ENCODE assay signal across 8 cellular contexts in genomic region chr7:24756989-24757798, GRCh38. TPM values are rescaled to one million over a fixed set of nuclear protein-coding genes. Genes with fewer than 3 reads are reported as not detected.
DNase-seq lines count a peak whose midpoint lies in the region; ATAC-seq and TF ChIP-seq lines count a peak whose summit lies in the region.

GSDME (minus strand) TSS chr7:24757464; CDS start chr7:24749774, 7,690 bp downstream.

- H3K27ac Mint-ChIP-seq in MCF 10A (ENCODE audit: low read depth, unreplicated experiment), result peak within 1 kb of the TSS; percentile 92

- TF ChIP-seq POLR2A in GM19193 (IDR thresholded peaks at IDR 0.05; ENCODE audit: extremely low read depth, insufficient read depth, insufficient read length), result peak; percentile 68

- H3K27me3 Mint-ChIP-seq in MCF 10A (ENCODE audit: insufficient read depth, unreplicated experiment), result no peaks in the 10 kb centered on the region

- intact Hi-C loops in MCF 10A (cut with micrococcal nuclease), result no loop called here

- H3K4me1 Mint-ChIP-seq in MCF 10A (ENCODE audit: insufficient read depth, unreplicated experiment), result peaks cover 23% of the 10 kb centered on the region

- peak; percentile 51 for ATAC-seq in HG03175 (IDR thresholded peaks at IDR 0.05; ENCODE audit: unreplicated experiment)
- peak; percentile 92 for ATAC-seq in SK-N-SH treated with all-trans-retinoic acid at 6 μM for 48 hours

- DNase-seq in CD1c-positive myeloid dendritic cell (ENCODE audit: extremely low spot score), result peak; percentile 24
- DNase-seq in MCF 10A (ENCODE audit: unreplicated experiment), result peak; percentile 71
- no peak for DNase-seq in retinal pigment epithelial cell (ENCODE audit: low read depth)
- no peak for DNase-seq in RKO (ENCODE audit: low spot score)

- no peaks in the 10 kb centered on the region for H3K36me3 Mint-ChIP-seq in MCF 10A (ENCODE audit: insufficient read depth, unreplicated experiment)

- POLR2A ChIA-PET in MCF 10A (lab: Yijun Ruan, JAX), result interaction anchor here (0.7 to 4.7 kb wide), 12 partner anchors 8 to 1226 kb away, joined by 3 to 60 read pairs (median 6); partner anchors contain the start of gene CYCS

- H3K4me3 ChIP-seq in iPS-11a (ENCODE audit: low read depth, low read length), result peak within 1 kb of the TSS; percentile 63
- H3K4me3 ChIP-seq in retinal pigment epithelial cell (ENCODE audit: low read length), result peak within 1 kb of the TSS; percentile 69

- H3K4me3 Mint-ChIP-seq in MCF 10A (ENCODE audit: unreplicated experiment), result peak within 1 kb of the TSS; percentile 90

- CTCF ChIA-PET in MCF 10A (lab: Yijun Ruan, JAX), result interaction anchor here (0.6 to 2.2 kb wide), 7 partner anchors 31 to 402 kb away, joined by 3 to 7 read pairs (median 3); no protein-coding TSS in a partner anchor

- H3K9me3 Mint-ChIP-seq in MCF 10A (ENCODE audit: unreplicated experiment), result no peaks in the 10 kb centered on the region

- no TSS peak for BruUV-seq in MCF 10A (replicated peaks; lab: Mats Ljungman, UMichigan)

- no peak for TF ChIP-seq CTCF in MCF 10A (IDR thresholded peaks at IDR 0.05; ENCODE audit: unreplicated experiment)
- no peak for TF ChIP-seq CTCF in retinal pigment epithelial cell (conservative IDR thresholded peaks at IDR 0.05; ENCODE audit: low read depth, low read length)

TF ChIP-seq in SK-N-SH treated with all-trans-retinoic acid at 6 μM for 48 hours, 23 proteins besides CTCF, POLR2A, EP300 and RAD21:
- TF ChIP-seq ZFP3 (CRISPR knock-in tag; IDR thresholded peaks at IDR 0.05) (no peak; the same call in 1 of the 2 replicates), PATZ1 (CRISPR knock-in tag; IDR thresholded peaks at IDR 0.05; ENCODE audit: borderline replicate concordance) (peak; percentile 94; the same call in 1 of the 2 replicates), SNAI2 (CRISPR knock-in tag; IDR thresholded peaks at IDR 0.05) (no peak), ZNF565 (CRISPR knock-in tag; conservative IDR thresholded peaks at IDR 0.05; ENCODE audit: low read depth) (no peak)

RNA-seq across cellular contexts. Expression of gene GSDME, which starts in this region (rescaled TPM):
- total RNA-seq in MCF 10A (2022), result 41.6 and 46.1 TPM in 2 replicates

Comparison
In these comparisons a context has a peak if more than half of its experiments do, and no peak if none do; other contexts are left out.
1. DNase-seq: peak in CD1c-positive myeloid dendritic cell (single experiment) and MCF 10A (single experiment); none in retinal pigment epithelial cell (single experiment) and RKO (single experiment).